Comparison of ENCODE assay signal across 25 cellular contexts in the genomic region with DNA sequence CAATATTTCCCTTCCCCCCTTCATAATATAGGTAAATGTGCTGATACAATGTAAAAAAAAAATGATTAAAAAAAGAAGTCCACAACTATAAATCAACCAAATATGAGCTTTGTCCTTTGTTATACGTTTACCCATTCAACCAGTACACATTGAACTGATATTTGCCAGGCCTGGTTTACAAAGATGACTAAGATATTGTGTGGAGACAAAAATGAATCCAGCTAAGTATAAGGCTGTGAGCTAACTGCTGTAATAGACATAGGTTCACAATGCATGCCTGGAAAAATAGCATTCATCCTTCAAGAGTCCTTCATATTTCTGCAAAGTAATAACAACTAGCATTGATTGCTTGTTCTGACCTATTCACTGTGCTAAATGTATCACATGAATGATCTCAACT. TPM values are rescaled to one million over a fixed set of nuclear protein-coding genes. Genes with fewer than 3 reads are reported as not detected.
DNase-seq lines count a peak whose midpoint lies in the region; ATAC-seq and TF ChIP-seq lines count a peak whose summit lies in the region.
"Had no signal": no experiment of that assay in that cellular context is flagged by ENCODE, and none has a peak within 500 bp of the region (broad histone marks: within the 10 kb centered on the region; RNA-seq: fewer than 3 reads in every experiment).

No MANE protein-coding gene starts in this region.

- H3F3A ChIP-seq in GM23248 (ENCODE audit: insufficient read depth) = peaks cover 30% of the 10 kb centered on the region
- H3F3A ChIP-seq in PC-3 (ENCODE audit: low read length, unreplicated experiment) = peaks cover 3% of the 10 kb centered on the region

- no peaks in the 10 kb centered on the region for H3K36me3 ChIP-seq in GM23248 (ENCODE audit: low read depth)
- H3K36me3 ChIP-seq in PC-3 (ENCODE audit: low read depth, low read length) = peaks cover 4% of the 10 kb centered on the region; the same call in 1 of the 2 replicates
- no peaks in the 10 kb centered on the region for H3K36me3 ChIP-seq in osteoblast (ENCODE audit: insufficient read depth, low read length)
- H3K36me3 ChIP-seq: BLaER1 treated with 17β-estradiol and CSF1 and Interleukin-3, amounts not matched to agents 10 nM and 100 nM had no signal

- H3K79me2 ChIP-seq in GM23248 (ENCODE audit: insufficient read depth) = no peaks in the 10 kb centered on the region
- H3K79me2 ChIP-seq in PC-3 (ENCODE audit: low read length) = no peaks in the 10 kb centered on the region
- no peaks in the 10 kb centered on the region for H3K79me2 ChIP-seq in osteoblast (ENCODE audit: insufficient read depth, low read length)

- in situ Hi-C loops in GM23248 (cut with MboI) = no loop called here

- no peaks in the 10 kb centered on the region for H3K9me3 ChIP-seq in GM23248 (ENCODE audit: low read depth)
- no peaks in the 10 kb centered on the region for H3K9me3 ChIP-seq in PC-3 (ENCODE audit: low read length)
- H3K9me3 ChIP-seq in osteoblast (ENCODE audit: low read depth, low read length) = no peaks in the 10 kb centered on the region

- H3K27ac ChIP-seq in GM23248 (peak overlapping the region; percentile 1; the same call in 1 of the 2 replicates), PC-3 (ENCODE audit: low read length) (peak overlapping the region; percentile 12; the same call in 1 of the 2 replicates), epithelial cell of prostate (peak overlapping the region; percentile 91), osteoblast (ENCODE audit: low read depth, low read length) (no peak overlapping the region)
- H3K27ac ChIP-seq: A549; BLaER1 treated with 17β-estradiol and CSF1 and Interleukin-3, amounts not matched to agents 10 nM and 100 nM; HL-60 had no signal

- no peaks in the 10 kb centered on the region for H4K20me1 ChIP-seq in GM23248 (ENCODE audit: insufficient read depth)
- H4K20me1 ChIP-seq in PC-3 (ENCODE audit: low read length) = no peaks in the 10 kb centered on the region
- H4K20me1 ChIP-seq in osteoblast (ENCODE audit: insufficient read depth, low read length) = no peaks in the 10 kb centered on the region
- H4K20me1 ChIP-seq: BLaER1 treated with 17β-estradiol and CSF1 and Interleukin-3, amounts not matched to agents 10 nM and 100 nM had no signal

- peak; percentile 63 for ATAC-seq in PC-3
- ATAC-seq: A549 had no signal

- H3K9me2 ChIP-seq in GM23248 (ENCODE audit: insufficient read depth) = no peaks in the 10 kb centered on the region
- H3K9me2 ChIP-seq in PC-3 (replicated peaks; ENCODE audit: low read length) = no peaks in the 10 kb centered on the region

- intact Hi-C loops in PC-3 (cut with micrococcal nuclease) = no loop called here

- H3K27me3 ChIP-seq in GM23248 (replicated peaks; ENCODE audit: insufficient read depth) (no peaks in the 10 kb centered on the region), PC-3 (ENCODE audit: low read length) (no peaks in the 10 kb centered on the region), osteoblast (ENCODE audit: insufficient read depth, low read length) (no peaks in the 10 kb centered on the region)
- H3K27me3 ChIP-seq: BLaER1 treated with 17β-estradiol and CSF1 and Interleukin-3, amounts not matched to agents 10 nM and 100 nM had no signal

- H3K9ac ChIP-seq in GM23248 (no peak overlapping the region), PC-3 (ENCODE audit: low read length) (no peak overlapping the region)
- H3K9ac ChIP-seq: BLaER1 treated with 17β-estradiol and CSF1 and Interleukin-3, amounts not matched to agents 10 nM and 100 nM had no signal

- WGBS in GM23248 (ENCODE audit: low coverage in 1 of 2, low lambda C conversion rate in 2 of 2, missing lambda C conversion rate in 2 of 2), 2 experiments = 63 to 72% methylated on average over 1 of the region's 1 CpG

- CTCF ChIA-PET in PC-3 (lab: Charles Lee) = interaction anchor here (0.6 kb wide), 1 partner anchor 14 kb away, joined by 3 read pairs; no protein-coding TSS in a partner anchor

- H3K4me1 ChIP-seq in GM23248 (ENCODE audit: insufficient read depth) (peaks cover 27% of the 10 kb centered on the region), PC-3 (ENCODE audit: insufficient read depth, low read length) (peaks cover 41% of the 10 kb centered on the region), osteoblast (ENCODE audit: insufficient read depth, low read length) (peaks cover 12% of the 10 kb centered on the region)
- H3K4me1 ChIP-seq: A549 had no signal

- POLR2A ChIA-PET in PC-3 (lab: Charles Lee; ENCODE audit: unreplicated experiment) = interaction anchor here (0.6 kb wide), 1 partner anchor 14 kb away, joined by 3 read pairs; no protein-coding TSS in a partner anchor

- DNase-seq in GM23248 (peak; percentile 54), PC-3 (peak; percentile 58), epithelial cell of prostate (ENCODE audit: low read depth, low spot score) (no peak), osteoblast (ENCODE audit: insufficient read length, low spot score, missing footprints) (peak; percentile 51), iPS-NIHi7 (ENCODE audit: extremely low spot score) (no peak), NCI-H226 (no peak)
- no peak for DNase-seq in stimulated activated CD4-positive, alpha-beta T cell treated with anti-CD3 and anti-CD28 coated beads, Interleukin-4, amount 100 ng/mL, for 24 hours
- DNase-seq: AML-193; CD8-positive, alpha-beta memory T cell; DMS 273 treated with DMSO at 0.1 percent for 48 hours; DND-41; NCI-H1048; NCI-H1694; NCI-H2081; NCI-H2171 treated with DMSO at 0.1 percent for 48 hours; NCI-H446; NCI-H524 treated with DMSO at 0.1 percent for 48 hours; NCI-H774; RPMI8226; SHP77 treated with DMSO at 0.1 percent for 48 hours; SW 1271 had no signal

- peak overlapping the region; percentile 56 for H2AFZ ChIP-seq in GM23248
- H2AFZ ChIP-seq in PC-3 (ENCODE audit: low read length) = 0 out of 2 replicates have a peak overlapping the region, but pooled peaks have one; percentile 5
- peak overlapping the region; percentile 37 for H2AFZ ChIP-seq in osteoblast (ENCODE audit: low read length)

- no peak overlapping the region for H3K4me3 ChIP-seq in GM23248
- no peak overlapping the region for H3K4me3 ChIP-seq in PC-3 (ENCODE audit: low read length)
- no peak overlapping the region for H3K4me3 ChIP-seq in osteoblast (ENCODE audit: insufficient read depth, low read length)
- H3K4me3 ChIP-seq: A549; BLaER1 treated with 17β-estradiol and CSF1 and Interleukin-3, amounts not matched to agents 10 nM and 100 nM had no signal

- TF ChIP-seq CTCF in PC-3 (conservative IDR thresholded peaks at IDR 0.05; ENCODE audit: low read depth, low read length) (no peak), osteoblast (IDR thresholded peaks at IDR 0.05; ENCODE audit: extremely low read depth, low read depth, low read length) (no peak)

- H3K4me2 ChIP-seq in GM23248 (ENCODE audit: unreplicated experiment) = no peak overlapping the region
- 0 out of 2 replicates have a peak overlapping the region, but pooled peaks have one; percentile 1 for H3K4me2 ChIP-seq in PC-3 (ENCODE audit: low read length)
- H3K4me2 ChIP-seq in osteoblast (ENCODE audit: insufficient read depth, low read length) = no peak overlapping the region
- H3K4me2 ChIP-seq: A549 had no signal

- no TSS peak for BruUV-seq in PC-3 (replicated peaks; lab: Mats Ljungman, UMichigan)

RNA-seq across cellular contexts. Expression of a gene that starts 6.9 kb away (rescaled TPM):
- 0.25 and 0.43 TPM in 2 replicates for total RNA-seq in GM23248 (2014; rRNA removed; shearing (Covaris generic))
- 0.90 and 1.3 TPM in 2 replicates for polyA plus RNA-seq in GM23248 (2016; fragmentation: Nextera tagmentation; extraction: Ambion mirVana)
- total RNA-seq in PC-3 (2014; rRNA removed) (5.7 and 8.1 TPM in 2 replicates), osteoblast (under 0.01 and 0.36 TPM in 2 replicates)
- total RNA-seq: CD8-positive, alpha-beta memory T cell had no signal
- polyA plus RNA-seq: CD8-positive, alpha-beta memory T cell; IgD-negative memory B cell had no signal

RNA-seq across cellular contexts. Expression of a gene that starts 20.5 kb away (rescaled TPM):
- 148 and 154 TPM in 2 replicates for total RNA-seq in GM23248 (2014; rRNA removed; shearing (Covaris generic))
- polyA plus RNA-seq in GM23248 (2016; fragmentation: Nextera tagmentation; extraction: Ambion mirVana) = 118 and 120 TPM in 2 replicates
- 53.0 and 62.0 TPM in 2 replicates for total RNA-seq in PC-3 (2014; rRNA removed)
- 208 and 217 TPM in 2 replicates for total RNA-seq in osteoblast

Comparison
In these comparisons a context has a peak if more than half of its experiments do, and no peak if none do; other contexts are left out.
1. DNase-seq: peak in GM23248 (single experiment), PC-3 (single experiment) and osteoblast (single experiment); none in epithelial cell of prostate (single experiment), iPS-NIHi7 (single experiment), NCI-H226 (single experiment) and stimulated activated CD4-positive, alpha-beta T cell treated with anti-CD3 and anti-CD28 coated beads, Interleukin-4, amount 100 ng/mL, for 24 hours (single experiment).
2. H2AFZ ChIP-seq: peak in every context shown above with its lines; median percentile 56 in GM23248; 37 in osteoblast; 5 in PC-3.